8 cellular contexts compared by ENCODE assay signal in the genomic region with DNA sequence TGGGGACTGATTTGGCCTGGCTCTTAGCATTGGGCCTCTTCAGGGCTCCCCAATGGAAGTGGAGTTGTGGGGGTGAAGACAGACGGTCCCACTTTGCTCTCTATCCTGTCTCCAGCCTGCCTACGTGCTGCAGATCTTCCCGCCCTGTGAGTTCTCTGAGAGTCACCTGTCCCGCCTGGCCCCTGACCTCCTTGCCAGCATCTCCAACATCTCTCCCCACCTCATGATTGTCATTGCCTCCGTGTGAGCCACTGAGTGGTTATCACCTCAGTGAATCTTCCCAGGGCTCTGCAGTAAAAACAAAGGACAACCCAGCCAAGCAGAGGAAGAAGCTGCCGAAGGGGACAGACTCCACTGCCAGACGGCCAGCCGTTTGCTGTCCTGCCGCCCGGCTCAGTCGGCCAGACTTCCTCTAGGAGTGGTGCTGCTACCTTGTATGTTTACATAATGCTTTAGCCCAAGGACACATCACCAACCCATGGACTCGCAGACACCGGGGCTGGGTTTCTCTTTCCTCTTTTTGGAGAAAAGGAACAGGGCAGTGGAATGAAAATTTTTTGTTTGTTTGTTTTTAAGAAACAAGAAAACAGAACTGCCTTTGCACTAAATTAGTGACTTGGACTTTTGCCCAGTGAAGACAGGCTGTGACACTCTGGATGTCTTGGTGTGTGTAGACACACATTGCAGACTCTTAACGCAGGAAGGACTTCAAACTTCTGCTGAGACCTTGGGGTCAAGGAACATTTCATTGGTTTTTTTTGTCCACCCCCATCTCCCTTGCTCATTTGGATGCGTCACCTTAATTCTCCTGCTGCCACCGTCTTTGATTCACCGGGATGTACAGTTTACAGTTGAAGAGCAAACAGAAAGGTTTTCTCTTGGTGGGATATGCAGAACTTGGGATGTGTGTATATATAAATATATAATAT. TPM values are rescaled to one million over a fixed set of nuclear protein-coding genes. Genes with fewer than 3 reads are reported as not detected.
DNase-seq lines count a peak whose midpoint lies in the region; ATAC-seq and TF ChIP-seq lines count a peak whose summit lies in the region.

No MANE protein-coding gene starts in this region.

- no peaks in the 10 kb centered on the region for H3K4me1 Mint-ChIP-seq in activated CD8-positive, alpha-beta T cell treated with anti-CD3 and anti-CD28 coated beads, Interleukin-2, amount 10 ng/mL, durations not matched to agents 7 days and 5 days (ENCODE audit: low read depth)

- DNase-seq in G401 (ENCODE audit: low spot score): peak; percentile 72
- DNase-seq in activated CD8-positive, alpha-beta T cell treated with anti-CD3 and anti-CD28 coated beads, Interleukin-2, amount 10 ng/mL, durations not matched to agents 7 days and 5 days: no peak
- DNase-seq in left ventricle myocardium inferior: no peak
- no peak for DNase-seq in Ammon's horn (ENCODE audit: low spot score)
- DNase-seq in stimulated activated CD4-positive, alpha-beta T cell treated with anti-CD3 and anti-CD28 coated beads, Interleukin-4, amount 100 ng/mL, for 1 hour: no peak

- H3K36me3 ChIP-seq in left ventricle myocardium inferior (peaks cover 100% of the 10 kb centered on the region), skeletal muscle satellite cell (ENCODE audit: insufficient read depth, low read length) (peaks cover 75% of the 10 kb centered on the region)

- H3K36me3 Mint-ChIP-seq in activated CD8-positive, alpha-beta T cell treated with anti-CD3 and anti-CD28 coated beads, Interleukin-2, amount 10 ng/mL, durations not matched to agents 7 days and 5 days (ENCODE audit: low read depth): peaks cover 53% of the 10 kb centered on the region

- in situ Hi-C loops in G401 (cut with HindIII; ENCODE audit: low sequenced_read_pairs): no loop called here

- H3K9me3 Mint-ChIP-seq in activated CD8-positive, alpha-beta T cell treated with anti-CD3 and anti-CD28 coated beads, Interleukin-2, amount 10 ng/mL, durations not matched to agents 7 days and 5 days (ENCODE audit: insufficient read depth): no peaks in the 10 kb centered on the region

- H3K4me1 ChIP-seq in left ventricle myocardium inferior (peaks cover 22% of the 10 kb centered on the region), skeletal muscle satellite cell (ENCODE audit: control insufficient read depth, insufficient read depth, low read length) (peaks cover 24% of the 10 kb centered on the region)

- H3K27ac ChIP-seq in left ventricle myocardium inferior (replicated peaks): peak overlapping the region; percentile 52

- no peaks in the 10 kb centered on the region for H3K9me3 ChIP-seq in left ventricle myocardium inferior (replicated peaks)
- no peaks in the 10 kb centered on the region for H3K9me3 ChIP-seq in skeletal muscle satellite cell (replicated peaks; ENCODE audit: low read length)

- no peaks in the 10 kb centered on the region for H3K27me3 Mint-ChIP-seq in activated CD8-positive, alpha-beta T cell treated with anti-CD3 and anti-CD28 coated beads, Interleukin-2, amount 10 ng/mL, durations not matched to agents 7 days and 5 days (ENCODE audit: low read depth)

- H3K27me3 ChIP-seq in left ventricle myocardium inferior (ENCODE audit: low read depth) (no peaks in the 10 kb centered on the region), skeletal muscle satellite cell (ENCODE audit: control insufficient read depth, insufficient read depth, low read length) (no peaks in the 10 kb centered on the region)

- H3K4me2 ChIP-seq in skeletal muscle satellite cell (ENCODE audit: low read length): peak overlapping the region; percentile 42

- no peak for TF ChIP-seq CTCF in left ventricle myocardium inferior (IDR thresholded peaks at IDR 0.05; ENCODE audit: borderline replicate concordance)

- POLR2A ChIA-PET in activated CD8-positive, alpha-beta T cell treated with anti-CD3 and anti-CD28 coated beads, Interleukin-2, amount 10 ng/mL, durations not matched to agents 7 days and 5 days (lab: Charles Lee): no interaction called here

- CTCF ChIA-PET in activated CD8-positive, alpha-beta T cell treated with anti-CD3 and anti-CD28 coated beads, Interleukin-2, amount 10 ng/mL, durations not matched to agents 7 days and 5 days (lab: Charles Lee): no interaction called here

- H3K4me3 ChIP-seq in left ventricle myocardium inferior (no peak overlapping the region), skeletal muscle satellite cell (ENCODE audit: low read length) (no peak overlapping the region)

- no peak overlapping the region for H3K4me3 Mint-ChIP-seq in activated CD8-positive, alpha-beta T cell treated with anti-CD3 and anti-CD28 coated beads, Interleukin-2, amount 10 ng/mL, durations not matched to agents 7 days and 5 days

- intact Hi-C loops in left ventricle myocardium inferior (cut with micrococcal nuclease): no loop called here

- no peak for ATAC-seq in activated CD8-positive, alpha-beta T cell treated with anti-CD3 and anti-CD28 coated beads, Interleukin-2, amount 10 ng/mL, durations not matched to agents 7 days and 5 days
- ATAC-seq in HG03159 (IDR thresholded peaks at IDR 0.05; ENCODE audit: unreplicated experiment) (no peak), GM21619 (IDR thresholded peaks at IDR 0.05; ENCODE audit: unreplicated experiment) (no peak)

- H3K27ac Mint-ChIP-seq in activated CD8-positive, alpha-beta T cell treated with anti-CD3 and anti-CD28 coated beads, Interleukin-2, amount 10 ng/mL, durations not matched to agents 7 days and 5 days: peak overlapping the region; percentile 76

- H3K9ac ChIP-seq in skeletal muscle satellite cell (ENCODE audit: low read depth, low read length): no peak overlapping the region

RNA-seq across cellular contexts. Expression of gene ZBTB17, which starts 36.5 kb away (rescaled TPM):
- 32.8 and 43.4 TPM in 2 replicates for total RNA-seq in G401 (2014; rRNA removed; shearing (Covaris generic))
- 10 to 100 TPM; 32.3 to 33.3 TPM for total RNA-seq in activated CD8-positive, alpha-beta T cell treated with anti-CD3 and anti-CD28 coated beads, Interleukin-2, amount 10 ng/mL, durations not matched to agents 7 days and 5 days
- 24.7 TPM for total RNA-seq in left ventricle myocardium inferior
- 23.8 and 26.0 TPM in 2 replicates for total RNA-seq in skeletal muscle satellite cell (2012; rRNA removed)
